In genomic region chr1:119711804-119712341, GRCh38 we compare ENCODE assay signal across 8 cellular contexts. TPM values are rescaled to one million over a fixed set of nuclear protein-coding genes. Genes with fewer than 3 reads are reported as not detected.
A peak's percentile ranks its signal among the peaks of the same experiment; 100 is the strongest.
DNase-seq lines count a peak whose midpoint lies in the region; ATAC-seq and TF ChIP-seq lines count a peak whose summit lies in the region.

PHGDH (plus strand) TSS chr1:119711934; CDS start chr1:119712023, 89 bp downstream.

- H3K27ac ChIP-seq in KMS-11: no peak within 1 kb of the TSS

- H4K20me1 ChIP-seq in KMS-11 (ENCODE audit: insufficient read depth): no peaks in the 10 kb centered on the region

- peaks cover 18% of the 10 kb centered on the region for H3K4me1 ChIP-seq in KMS-11 (ENCODE audit: low read depth, poor library complexity, severe bottlenecking)

- DNase-seq in COR-L47 (lab: John Stamatoyannopoulos, UW) (peak; percentile 87), RPMI8226 (peak; percentile 36), amniotic epithelial cell (ENCODE audit: low read depth) (peak; percentile 90), left ventricle myocardium superior (peak; percentile 74), progenitor cell of endocrine pancreas (ENCODE audit: low spot score, unreplicated experiment) (peak; percentile 36)

- intact Hi-C loops in left ventricle myocardium superior (cut with micrococcal nuclease): no loop called here

- peak within 1 kb of the TSS; percentile 63; the same call in 1 of the 2 replicates for H2AFZ ChIP-seq in KMS-11 (ENCODE audit: low read depth)

- peak within 1 kb of the TSS; percentile 95 for H3K4me2 ChIP-seq in KMS-11

- H3K4me1 Mint-ChIP-seq in progenitor cell of endocrine pancreas (ENCODE audit: low read depth): peaks cover 37% of the 10 kb centered on the region

- H3K27me3 ChIP-seq in KMS-11 (ENCODE audit: insufficient read depth, low read depth): no peaks in the 10 kb centered on the region

- H3K4me3 Mint-ChIP-seq in progenitor cell of endocrine pancreas (ENCODE audit: low read depth): peak within 1 kb of the TSS; percentile 97

- peaks cover 2% of the 10 kb centered on the region for H3K36me3 Mint-ChIP-seq in progenitor cell of endocrine pancreas (ENCODE audit: insufficient read depth)

- H3K9ac ChIP-seq in KMS-11: peak within 1 kb of the TSS; percentile 54; the same call in 1 of the 2 replicates

- H3K4me3 ChIP-seq in KMS-11 (IDR thresholded peaks at IDR 0.05; ENCODE audit: insufficient read depth, low read depth, low read length): peak within 1 kb of the TSS; percentile 41

- ATAC-seq in GM21367 (IDR thresholded peaks at IDR 0.05; ENCODE audit: unreplicated experiment): peak; percentile 65
- peak; percentile 87 for ATAC-seq in left ventricle myocardium superior
- no peak for ATAC-seq in HG03439 (IDR thresholded peaks at IDR 0.05; ENCODE audit: unreplicated experiment)

- H3K27me3 Mint-ChIP-seq in progenitor cell of endocrine pancreas: no peaks in the 10 kb centered on the region

- peak within 1 kb of the TSS; percentile 97 for H3K27ac Mint-ChIP-seq in progenitor cell of endocrine pancreas

- H3K9me3 Mint-ChIP-seq in progenitor cell of endocrine pancreas (ENCODE audit: low read depth): no peaks in the 10 kb centered on the region

- no peaks in the 10 kb centered on the region for H3K36me3 ChIP-seq in KMS-11 (ENCODE audit: insufficient read depth)

- H3K79me2 ChIP-seq in KMS-11 (ENCODE audit: insufficient read depth, low read depth): peaks cover 15% of the 10 kb centered on the region; the same call in 1 of the 2 replicates

- no peak for TF ChIP-seq CTCF in KMS-11 (conservative IDR thresholded peaks at IDR 0.05; ENCODE audit: low read depth, low read length)
- no peak for TF ChIP-seq CTCF in progenitor cell of endocrine pancreas (IDR thresholded peaks at IDR 0.05; ENCODE audit: unreplicated experiment)

RNA-seq across cellular contexts. Expression of gene PHGDH, which starts in this region (rescaled TPM):
- 7.8 TPM for total RNA-seq in left ventricle myocardium superior
- 428 and 452 TPM in 2 replicates for total RNA-seq in progenitor cell of endocrine pancreas

Comparison
In these comparisons a context has a peak if more than half of its experiments do, and no peak if none do; other contexts are left out.
1. RNA of gene PHGDH (total RNA-seq): 428 to 452 TPM in progenitor cell of endocrine pancreas; 7.8 TPM in left ventricle myocardium superior (single experiment); every median in the first group is over 10 times any median in the second.
2. DNase-seq: peak in every context shown above with its lines; median percentile 90 in amniotic epithelial cell; 87 in COR-L47; 74 in left ventricle myocardium superior; 36 in RPMI8226; 36 in progenitor cell of endocrine pancreas.